ENCODE assay signal across 8 cellular contexts in genomic region chr13:100088648-100089601, GRCh38. TPM values are rescaled to one million over a fixed set of nuclear protein-coding genes. Genes with fewer than 3 reads are reported as not detected.
DNase-seq lines count a peak whose midpoint lies in the region; ATAC-seq and TF ChIP-seq lines count a peak whose summit lies in the region.

Gene PCCA, plus strand, starts transcription at chr13:100089093. Its CDS starts 28 bp downstream, at chr13:100089121.

- 0 to 1% (median 0%) methylated on average over 69 to 84 of the region's 84 CpGs for WGBS in ovary, 3 donors
- WGBS in thymus = 1% methylated on average over 84 of the region's 84 CpGs

- no peaks in the 10 kb centered on the region for H3K9me3 Mint-ChIP-seq in activated naive CD8-positive, alpha-beta T cell treated with anti-CD3 and anti-CD28 coated beads, Interleukin-2, amount 50 U/mL, for 24 hours

- H3K27ac ChIP-seq in ovary (peak within 1 kb of the TSS in 1 of 2 donors; percentile 74), thymus (ENCODE audit: low read depth) (peak within 1 kb of the TSS; percentile 43)

- H3K27me3 ChIP-seq in ovary (no peaks in the 10 kb centered on the region), thymus (ENCODE audit: control insufficient read depth, insufficient read depth) (no peaks in the 10 kb centered on the region)

- DNase-seq in HFF-Myc (ENCODE audit: extremely low read depth, low read depth) (peak; percentile 76), NCI-H1048 (lab: John Stamatoyannopoulos, UW) (peak; percentile 42), SW 1271 (lab: John Stamatoyannopoulos, UW) (peak; percentile 94 to 95), Right ventricle myocardium superior (peak; percentile 96), ovary (peak; percentile 94 to 96 (median 95))
- DNase-seq in activated naive CD8-positive, alpha-beta T cell treated with anti-CD3 and anti-CD28 coated beads, Interleukin-2, amount 50 U/mL, for 24 hours = peak; percentile 92

- H3K27ac Mint-ChIP-seq in activated naive CD8-positive, alpha-beta T cell treated with anti-CD3 and anti-CD28 coated beads, Interleukin-2, amount 50 U/mL, for 24 hours = peak within 1 kb of the TSS; percentile 81

- H3K4me3 ChIP-seq in GM08714 (ENCODE audit: low read length) = peak within 1 kb of the TSS; percentile 97
- H3K4me3 ChIP-seq in HFF-Myc (replicated peaks; ENCODE audit: low read depth, low read length) = peak within 1 kb of the TSS; percentile 87
- peak within 1 kb of the TSS; percentile 75 for H3K4me3 ChIP-seq in ovary
- peak within 1 kb of the TSS; percentile 81 for H3K4me3 ChIP-seq in thymus (ENCODE audit: low read length)

- peaks cover 28% of the 10 kb centered on the region for H3K4me1 Mint-ChIP-seq in activated naive CD8-positive, alpha-beta T cell treated with anti-CD3 and anti-CD28 coated beads, Interleukin-2, amount 50 U/mL, for 24 hours

- no peaks in the 10 kb centered on the region for H3K36me3 ChIP-seq in ovary
- no peaks in the 10 kb centered on the region for H3K36me3 ChIP-seq in thymus (ENCODE audit: control insufficient read depth, insufficient read depth)

- no peaks in the 10 kb centered on the region for H3K27me3 Mint-ChIP-seq in activated naive CD8-positive, alpha-beta T cell treated with anti-CD3 and anti-CD28 coated beads, Interleukin-2, amount 50 U/mL, for 24 hours

- intact Hi-C loops in Right ventricle myocardium superior (cut with DNase I) = no loop called here
- intact Hi-C loops in ovary (cut with DNase I) = loop anchor here in 1 of 4 donors (5.0 kb wide), 1 partner anchor 1512 kb away; the partner anchor contains the start of gene STK24

- H3K9me3 ChIP-seq in ovary (no peaks in the 10 kb centered on the region), thymus (ENCODE audit: control insufficient read depth) (no peaks in the 10 kb centered on the region)

- H3K4me3 Mint-ChIP-seq in activated naive CD8-positive, alpha-beta T cell treated with anti-CD3 and anti-CD28 coated beads, Interleukin-2, amount 50 U/mL, for 24 hours = peak within 1 kb of the TSS; percentile 88

- H3K36me3 Mint-ChIP-seq in activated naive CD8-positive, alpha-beta T cell treated with anti-CD3 and anti-CD28 coated beads, Interleukin-2, amount 50 U/mL, for 24 hours (ENCODE audit: low read depth) = peaks cover 10% of the 10 kb centered on the region

- peak; percentile 64 for TF ChIP-seq POLR2A in ovary (IDR thresholded peaks at IDR 0.05)

- TF ChIP-seq CTCF in HFF-Myc (IDR thresholded peaks at IDR 0.05; ENCODE audit: low read depth, low read length, missing control alignments) = no peak
- peak in 1 of 3 donors; percentile 23 for TF ChIP-seq CTCF in ovary (IDR thresholded peaks at IDR 0.05)

- H3K4me1 ChIP-seq in ovary (ENCODE audit: insufficient read depth) (peaks cover 5% of the 10 kb centered on the region), thymus (ENCODE audit: control insufficient read depth, insufficient read depth, low read length) (peaks cover 12% of the 10 kb centered on the region)

- no peak for TF ChIP-seq EP300 in ovary (IDR thresholded peaks at IDR 0.05)

- peak; percentile 90 for ATAC-seq in activated naive CD8-positive, alpha-beta T cell treated with anti-CD3 and anti-CD28 coated beads, Interleukin-2, amount 50 U/mL, for 24 hours
- ATAC-seq in Right ventricle myocardium superior (ENCODE audit: poor library complexity) = peak; percentile 100

RNA-seq across cellular contexts. Expression of gene PCCA, which starts in this region (rescaled TPM):
- total RNA-seq in Right ventricle myocardium superior (65.6 TPM), ovary (10 to 100 TPM; 43.4 to 62.4 (median 46.5) TPM)
- polyA plus RNA-seq in ovary (10 to 100 TPM; 23.5 to 37.1 TPM), thymus (18.2 TPM)

Comparison
In these comparisons a context has a peak if more than half of its experiments do, and no peak if none do; other contexts are left out.
1. DNase-seq: peak in every context shown above with its lines; median percentile 96 in Right ventricle myocardium superior; 95 in ovary; 94 in SW 1271; 92 in activated naive CD8-positive, alpha-beta T cell treated with anti-CD3 and anti-CD28 coated beads, Interleukin-2, amount 50 U/mL, for 24 hours; 76 in HFF-Myc; 42 in NCI-H1048.